In the genomic region with DNA sequence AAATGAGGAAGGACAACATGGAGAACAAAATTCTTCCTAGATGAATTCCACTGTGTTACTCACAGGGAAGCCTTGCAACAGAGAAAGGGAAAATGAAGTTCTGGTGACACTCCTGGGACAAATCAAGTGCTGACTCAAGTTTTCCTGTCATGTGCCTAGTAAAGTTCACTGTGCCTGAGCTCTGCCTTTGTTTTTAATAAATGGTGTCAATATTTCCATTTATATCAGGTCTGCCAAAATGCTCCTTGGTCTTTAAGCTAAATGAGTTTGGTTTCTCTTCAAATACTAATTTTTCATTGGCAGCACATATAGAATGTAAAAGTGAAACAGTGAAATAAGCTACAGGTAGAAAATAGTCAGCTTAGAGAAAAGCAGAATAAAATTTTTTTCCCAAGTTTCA, we compare ENCODE assay signal across 1 cellular context.
TF ChIP-seq lines count a peak whose summit lies in the region.

No MANE protein-coding gene starts in this region.

TF ChIP-seq in IMR-90, 13 proteins besides CTCF, POLR2A, EP300 and RAD21 (continued from another document):
- TF ChIP-seq, protein P1, sequence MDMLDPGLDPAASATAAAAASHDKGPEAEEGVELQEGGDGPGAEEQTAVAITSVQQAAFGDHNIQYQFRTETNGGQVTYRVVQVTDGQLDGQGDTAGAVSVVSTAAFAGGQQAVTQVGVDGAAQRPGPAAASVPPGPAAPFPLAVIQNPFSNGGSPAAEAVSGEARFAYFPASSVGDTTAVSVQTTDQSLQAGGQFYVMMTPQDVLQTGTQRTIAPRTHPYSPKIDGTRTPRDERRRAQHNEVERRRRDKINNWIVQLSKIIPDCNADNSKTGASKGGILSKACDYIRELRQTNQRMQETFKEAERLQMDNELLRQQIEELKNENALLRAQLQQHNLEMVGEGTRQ (IDR thresholded peaks at IDR 0.05; ENCODE audit: low read depth, low read length) = peak; percentile 66; the same call in 1 of the 2 replicates
- TF ChIP-seq CEBPB (IDR thresholded peaks at IDR 0.05; ENCODE audit: low read depth, low read length) (peak; percentile 77), SMC3 (IDR thresholded peaks at IDR 0.05; ENCODE audit: low read depth, low read length) (no peak), RCOR1 (IDR thresholded peaks at IDR 0.05; ENCODE audit: insufficient replicate concordance, low read length) (no peak), MAFK (IDR thresholded peaks at IDR 0.05; ENCODE audit: low read depth, low read length) (peak; percentile 45), BHLHE40 (IDR thresholded peaks at IDR 0.05; ENCODE audit: low read depth, low read length) (peak; percentile 35; the same call in 1 of the 2 replicates)
- TF ChIP-seq, protein P2, sequence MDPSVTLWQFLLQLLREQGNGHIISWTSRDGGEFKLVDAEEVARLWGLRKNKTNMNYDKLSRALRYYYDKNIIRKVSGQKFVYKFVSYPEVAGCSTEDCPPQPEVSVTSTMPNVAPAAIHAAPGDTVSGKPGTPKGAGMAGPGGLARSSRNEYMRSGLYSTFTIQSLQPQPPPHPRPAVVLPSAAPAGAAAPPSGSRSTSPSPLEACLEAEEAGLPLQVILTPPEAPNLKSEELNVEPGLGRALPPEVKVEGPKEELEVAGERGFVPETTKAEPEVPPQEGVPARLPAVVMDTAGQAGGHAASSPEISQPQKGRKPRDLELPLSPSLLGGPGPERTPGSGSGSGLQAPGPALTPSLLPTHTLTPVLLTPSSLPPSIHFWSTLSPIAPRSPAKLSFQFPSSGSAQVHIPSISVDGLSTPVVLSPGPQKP (IDR thresholded peaks at IDR 0.05; ENCODE audit: borderline replicate concordance, low read depth, low read length) = no peak
